In genomic region chr6:29757282-29757681, GRCh38 we compare ENCODE assay signal across 17 cellular contexts. TPM values are rescaled to one million over a fixed set of nuclear protein-coding genes. Genes with fewer than 3 reads are reported as not detected.
A peak's percentile ranks its signal among the peaks of the same experiment; 100 is the strongest.
DNase-seq lines count a peak whose midpoint lies in the region; ATAC-seq and TF ChIP-seq lines count a peak whose summit lies in the region.
"Had no signal": no experiment of that assay in that cellular context is flagged by ENCODE, and none has a peak within 500 bp of the region (broad histone marks: within the 10 kb centered on the region; RNA-seq: fewer than 3 reads in every experiment).

No MANE protein-coding gene starts in this region.

- H3K27me3 ChIP-seq in HUES6 (ENCODE audit: control insufficient read depth, insufficient read depth, low read length) (peaks cover 9% of the 10 kb centered on the region), iPS-20b (ENCODE audit: insufficient read depth, low read length) (peaks cover 13% of the 10 kb centered on the region)

- H3K36me3 ChIP-seq in HUES6 (ENCODE audit: control insufficient read depth, insufficient read depth, low read length) (no peaks in the 10 kb centered on the region), iPS-20b (ENCODE audit: insufficient read depth, low read depth, low read length) (no peaks in the 10 kb centered on the region)

- no peaks in the 10 kb centered on the region for H3K36me3 Mint-ChIP-seq in WTC11

- H3K27ac ChIP-seq in HUES6 (ENCODE audit: low read depth, low read length) (no peak overlapping the region), iPS-20b (ENCODE audit: low read length) (no peak overlapping the region)
- H3K27ac ChIP-seq: C4-2B had no signal

- H3K27ac Mint-ChIP-seq in WTC11, result peak overlapping the region; percentile 30; the same call in 1 of the 2 replicates

- no peak overlapping the region for H3K4me3 Mint-ChIP-seq in WTC11

- TF ChIP-seq CTCF in WTC11 (IDR thresholded peaks at IDR 0.05), result no peak
- no peak for TF ChIP-seq CTCF in GM13976 (IDR thresholded peaks at IDR 0.05; ENCODE audit: borderline replicate concordance, control extremely low read depth, extremely low read depth, insufficient read depth, missing control alignments)

- POLR2A ChIA-PET in WTC11 (lab: Charles Lee), result interaction anchor here (1.6 kb wide), 1 partner anchor 8 kb away, joined by 6 read pairs; no protein-coding TSS in a partner anchor

- no peaks in the 10 kb centered on the region for H3K9me3 ChIP-seq in HUES6 (ENCODE audit: control insufficient read depth, insufficient read depth, low read depth, low read length)
- H3K9me3 ChIP-seq in iPS-20b (ENCODE audit: insufficient read depth, low read depth, low read length), result no peaks in the 10 kb centered on the region

- DNase-seq in WTC11 (ENCODE audit: low spot score) (no peak), GM13976 (ENCODE audit: low spot score) (no peak), NCI-H774 (lab: John Stamatoyannopoulos, UW) (no peak)
- no peak for DNase-seq in stimulated activated CD4-positive, alpha-beta T cell treated with anti-CD3 and anti-CD28 coated beads, Interleukin-1b, Interleukin-23, amount 100 ng/mL, for 48 hours
- no peak for DNase-seq in stimulated activated CD4-positive, alpha-beta T cell treated with anti-CD3 and anti-CD28 coated beads, Interleukin-4, amount 100 ng/mL, for 1 hour
- DNase-seq: DMS79 treated with DMSO at 0.1 percent for 48 hours; KG1; NCI-H1930; NCI-H226; NCI-H524 treated with DMSO at 0.1 percent for 48 hours; NK-92 treated with Interleukin-12 subunit alpha and Interleukin-12 subunit beta, amount 100 ng/mL, for 24 hours had no signal

- H3K27me3 Mint-ChIP-seq in WTC11 (ENCODE audit: low read depth), result peaks cover 8% of the 10 kb centered on the region

- peaks cover 69% of the 10 kb centered on the region for H3K4me1 Mint-ChIP-seq in WTC11

- in situ Hi-C loops in GM13976 (cut with MboI; ENCODE audit: low sequenced_read_pairs, unreplicated experiment), result no loop called here

- H3K9me3 Mint-ChIP-seq in WTC11, result peaks cover 8% of the 10 kb centered on the region; the same call in 1 of the 2 replicates

- peak overlapping the region; percentile 34 for H3K9ac ChIP-seq in HUES6 (ENCODE audit: low read length)
- H3K9ac ChIP-seq in iPS-20b (ENCODE audit: low read depth, low read length), result peak overlapping the region; percentile 42; the same call in 1 of the 2 replicates

- CTCF ChIA-PET in WTC11 (lab: Charles Lee), result interaction anchor here (0.6 to 4.0 kb wide), 6 partner anchors 10 to 107 kb away, joined by 3 to 20 read pairs (median 4); no protein-coding TSS in a partner anchor

- peaks cover 54% of the 10 kb centered on the region for H3K4me1 ChIP-seq in HUES6 (ENCODE audit: control insufficient read depth, insufficient read depth, low read length)
- H3K4me1 ChIP-seq in iPS-20b (ENCODE audit: insufficient read depth, low read length), result peaks cover 39% of the 10 kb centered on the region

- no peak overlapping the region for H3K4me3 ChIP-seq in HUES6 (ENCODE audit: low read depth, low read length)
- peak overlapping the region; percentile 8; the same call in 1 of the 2 replicates for H3K4me3 ChIP-seq in iPS-20b (ENCODE audit: low read length)

- ATAC-seq in WTC11, result no peak
- ATAC-seq: HCT116, HepG2, Right ventricle myocardium inferior had no signal

TF ChIP-seq in WTC11, 78 proteins besides CTCF, POLR2A, EP300 and RAD21:
- no peak for TF ChIP-seq JUN (CRISPR knock-in tag; IDR thresholded peaks at IDR 0.05)
- TF ChIP-seq NFE2L1 (CRISPR knock-in tag; IDR thresholded peaks at IDR 0.05), result 0 out of 2 replicates have a peak, but pooled peaks have one; percentile 48

RNA-seq across cellular contexts. Expression of gene HLA-F, which starts 34.0 kb away (rescaled TPM):
- total RNA-seq in WTC11 (2021), result 7.5 to 11.8 TPM (median 11.2 TPM) in 3 replicates
